ENCODE assay signal across 8 cellular contexts in the genomic region with DNA sequence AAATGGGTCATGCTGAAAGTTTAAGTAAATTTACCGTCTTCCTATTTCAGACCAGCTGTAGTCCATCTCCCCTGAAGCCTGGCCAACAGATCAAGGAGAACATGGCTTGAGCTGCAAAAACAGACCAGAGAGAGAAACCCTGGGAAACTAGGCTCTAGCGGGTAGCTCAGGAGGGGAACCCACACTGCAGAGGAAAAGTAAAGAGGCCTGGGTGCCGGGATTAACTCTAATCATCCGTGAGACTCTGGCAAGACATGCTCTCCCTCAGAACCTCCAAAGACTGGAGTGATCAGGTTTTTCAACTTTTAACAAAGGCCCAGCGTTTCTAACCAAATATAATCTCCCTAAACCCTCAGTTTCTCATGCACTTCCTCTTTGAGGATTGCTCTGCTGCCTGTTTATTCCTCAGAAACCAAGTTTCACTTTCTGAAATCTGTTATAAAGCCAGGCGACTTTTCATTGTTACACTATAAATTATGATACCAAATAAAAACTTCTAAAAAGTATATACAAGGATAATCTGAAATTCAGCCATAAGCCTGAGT.
A peak's percentile ranks its signal among the peaks of the same experiment; 100 is the strongest.
DNase-seq lines count a peak whose midpoint lies in the region; ATAC-seq and TF ChIP-seq lines count a peak whose summit lies in the region.

No MANE protein-coding gene starts in this region.

- peaks cover 2% of the 10 kb centered on the region for H3K79me1 ChIP-seq in neuronal stem cell (ENCODE audit: low read depth, low read length)

- CTCF ChIA-PET in PC-9 (lab: Charles Lee), result interaction anchor here (1.5 kb wide), 1 partner anchor 68 kb away, joined by 3 read pairs; no protein-coding TSS in a partner anchor

- H3K4ac ChIP-seq in neuronal stem cell (ENCODE audit: low read length), result no peak overlapping the region

- no peak overlapping the region for H3K23ac ChIP-seq in neuronal stem cell (ENCODE audit: low read depth, low read length, poor library complexity)

- H2AK5ac ChIP-seq in neuronal stem cell (ENCODE audit: low read depth, low read length), result no peak overlapping the region

- no peak overlapping the region for H3K4me3 ChIP-seq in PC-9
- peak overlapping the region; percentile 23 to 39 (median 35) for H3K4me3 ChIP-seq in esophagus muscularis mucosa
- no peak overlapping the region for H3K4me3 ChIP-seq in neuronal stem cell (ENCODE audit: low read length in 2 of 2)

- no peak overlapping the region for H3K18ac ChIP-seq in neuronal stem cell (ENCODE audit: low read length)

- no peak for TF ChIP-seq EP300 in esophagus muscularis mucosa (IDR thresholded peaks at IDR 0.05)

- H3K4me1 ChIP-seq in PC-9 (replicated peaks; ENCODE audit: insufficient read depth) (peaks cover 23% of the 10 kb centered on the region), esophagus muscularis mucosa (peaks cover 36 to 65% (median 59%) of the 10 kb centered on the region in 4 donors), neuronal stem cell (ENCODE audit: control insufficient read depth in 2 of 2, insufficient read depth in 1 of 2, low read depth in 1 of 2, low read length in 2 of 2) (peaks cover 22 to 24% of the 10 kb centered on the region in 2 donors)

- no peak overlapping the region for H4K91ac ChIP-seq in neuronal stem cell (ENCODE audit: low read depth, low read length, poor library complexity)

- no peaks in the 10 kb centered on the region for H3K9me2 ChIP-seq in PC-9 (ENCODE audit: insufficient read depth)

- no peaks in the 10 kb centered on the region for H4K20me1 ChIP-seq in PC-9 (ENCODE audit: insufficient read depth)

- DNase-seq in PC-9, result peak in 1 of 2 experiments; percentile 17
- DNase-seq in esophagus muscularis mucosa (ENCODE audit: extremely low spot score), result no peak
- DNase-seq in neuronal stem cell (ENCODE audit: low spot score), result no peak
- DNase-seq in AG08395 (ENCODE audit: low spot score), result no peak
- no peak for DNase-seq in NCI-H2171 (lab: John Stamatoyannopoulos, UW)

- no peak overlapping the region for H3K9ac ChIP-seq in neuronal stem cell (ENCODE audit: low read depth, low read length, poor library complexity)

- H3K14ac ChIP-seq in neuronal stem cell (ENCODE audit: low read length), result no peak overlapping the region

- TF ChIP-seq CTCF in PC-9 (conservative IDR thresholded peaks at IDR 0.05) (no peak), esophagus muscularis mucosa (IDR thresholded peaks at IDR 0.05) (no peak)

- intact Hi-C loops in PC-9 (cut with micrococcal nuclease; ENCODE audit: unreplicated experiment) (no loop called here), esophagus muscularis mucosa (cut with DNase I) (no loop called here)

- H2BK15ac ChIP-seq in neuronal stem cell (ENCODE audit: low read length), result no peak overlapping the region

- ATAC-seq in GM21390 (IDR thresholded peaks at IDR 0.05; ENCODE audit: unreplicated experiment) (peak; percentile 32), HG03175 (IDR thresholded peaks at IDR 0.05; ENCODE audit: unreplicated experiment) (no peak), HG03108 (IDR thresholded peaks at IDR 0.05; ENCODE audit: unreplicated experiment) (no peak)

- no peak overlapping the region for H2BK5ac ChIP-seq in neuronal stem cell (ENCODE audit: low read length)

- H2BK120ac ChIP-seq in neuronal stem cell (ENCODE audit: low read depth, low read length), result no peak overlapping the region

- POLR2A ChIA-PET in PC-9 (lab: Charles Lee; ENCODE audit: unreplicated experiment), result interaction anchor here (0.6 to 0.7 kb wide), 2 partner anchors 114 to 355 kb away, joined by 3 to 8 read pairs; no protein-coding TSS in a partner anchor

- BruUV-seq in PC-9 (replicated peaks; lab: Mats Ljungman, UMichigan), result no TSS peak

- H3K27ac ChIP-seq in PC-9 (no peak overlapping the region), esophagus muscularis mucosa (replicated peaks in 1 of 4) (peak overlapping the region; percentile 63 to 76 (median 72)), neuronal stem cell (replicated peaks; ENCODE audit: low read length) (peak overlapping the region; percentile 75)

- H3K27me3 ChIP-seq in PC-9 (ENCODE audit: insufficient read depth, low read depth) (no peaks in the 10 kb centered on the region), esophagus muscularis mucosa (no peaks in the 10 kb centered on the region), neuronal stem cell (ENCODE audit: control insufficient read depth in 3 of 3, insufficient read depth in 3 of 3, low read depth in 1 of 3, low read length in 3 of 3) (no peaks in the 10 kb centered on the region)

- no peaks in the 10 kb centered on the region for H3K36me3 ChIP-seq in PC-9 (ENCODE audit: low read depth)
- H3K36me3 ChIP-seq in esophagus muscularis mucosa, result no peaks in the 10 kb centered on the region
- H3K36me3 ChIP-seq in neuronal stem cell (replicated peaks in 1 of 2; ENCODE audit: control insufficient read depth in 2 of 2, insufficient read depth in 2 of 2, low read length in 2 of 2), result no peaks in the 10 kb centered on the region

- 6% methylated on average over 6 of the region's 6 CpGs for WGBS in esophagus muscularis mucosa
- no CpG with 5 or more reads among the region's 6 CpGs for whole genome bisulfite sequencing in neuronal stem cell (ENCODE audit: extremely low coverage in 2 of 2, insufficient read length in 2 of 2, insufficient replicate concordance in 1 of 2), 2 donors

- H3K4me2 ChIP-seq in PC-9, result peak overlapping the region; percentile 9
- no peak overlapping the region for H3K4me2 ChIP-seq in neuronal stem cell (ENCODE audit: insufficient read depth, low read length, poor library complexity, severe bottlenecking)

- no peaks in the 10 kb centered on the region; the same call in 1 of the 2 replicates for H3K79me2 ChIP-seq in PC-9 (ENCODE audit: low read depth)

- H3K9me3 ChIP-seq in PC-9 (ENCODE audit: insufficient read depth, low read depth) (no peaks in the 10 kb centered on the region), esophagus muscularis mucosa (no peaks in the 10 kb centered on the region), neuronal stem cell (replicated peaks in 1 of 2; ENCODE audit: control insufficient read depth in 2 of 2, insufficient read depth in 1 of 2, low read depth in 1 of 2, low read length in 2 of 2) (no peaks in the 10 kb centered on the region)

- H4K8ac ChIP-seq in neuronal stem cell (ENCODE audit: low read depth, low read length), result no peak overlapping the region

- no peak overlapping the region; the same call in 1 of the 2 replicates for H2AFZ ChIP-seq in PC-9
- H2AFZ ChIP-seq in neuronal stem cell (ENCODE audit: low read length), result peak overlapping the region; percentile 61

- no peak overlapping the region for H2BK12ac ChIP-seq in neuronal stem cell (ENCODE audit: low read length)

- TF ChIP-seq POLR2A in esophagus muscularis mucosa (IDR thresholded peaks at IDR 0.05; ENCODE audit: low read depth), result no peak

- no peaks in the 10 kb centered on the region for H3F3A ChIP-seq in PC-9 (ENCODE audit: insufficient read depth, low read depth)

Comparison
In these comparisons a context has a peak if more than half of its experiments do, and no peak if none do; other contexts are left out.
1. H3K4me3 ChIP-seq: peak in esophagus muscularis mucosa (4 of 4); none in PC-9 (single experiment) and neuronal stem cell (0 of 2).